Comparison of ENCODE assay signal across 1 cellular context in the genomic region with DNA sequence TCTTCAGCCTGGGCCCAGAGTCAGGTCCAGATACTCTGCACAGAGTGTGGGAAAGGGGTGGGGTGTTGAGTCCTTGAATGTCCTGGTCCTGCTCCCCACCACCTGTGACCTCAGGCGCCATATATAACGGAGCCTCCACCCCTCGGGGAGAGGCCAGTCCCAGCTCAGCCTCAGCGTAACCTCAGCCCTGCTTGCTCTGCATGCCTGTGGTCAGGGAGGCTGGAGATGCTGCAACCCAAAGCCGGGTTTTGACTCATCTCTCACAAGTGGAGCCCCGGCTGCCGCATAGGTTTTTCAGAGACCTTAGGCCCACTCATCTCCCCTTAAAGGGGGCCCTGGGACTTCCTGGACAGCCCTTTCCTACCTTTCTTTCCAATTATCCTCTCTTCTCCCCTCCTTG.
TF ChIP-seq lines count a peak whose summit lies in the region.

No MANE protein-coding gene starts in this region.

TF ChIP-seq in HepG2, 621 proteins besides CTCF, POLR2A, EP300 and RAD21:
- TF ChIP-seq PPARG (CRISPR knock-in tag; conservative IDR thresholded peaks at IDR 0.05) = no peak
- TF ChIP-seq CEBPB (IDR thresholded peaks at IDR 0.05; ENCODE audit: borderline replicate concordance, low read depth, low read length) = 0 out of 2 replicates have a peak, but pooled peaks have one; percentile 14
